8 cellular contexts compared by ENCODE assay signal in genomic region chr2:6352906-6353515, GRCh38.
DNase-seq lines count a peak whose midpoint lies in the region; ATAC-seq and TF ChIP-seq lines count a peak whose summit lies in the region.

No MANE protein-coding gene starts in this region.

- H3K36me3 ChIP-seq in BE2C (no peaks in the 10 kb centered on the region), right lobe of liver (no peaks in the 10 kb centered on the region), suprapubic skin (no peaks in the 10 kb centered on the region), vagina (no peaks in the 10 kb centered on the region)

- H3K27me3 ChIP-seq in BE2C (no peaks in the 10 kb centered on the region), right lobe of liver (no peaks in the 10 kb centered on the region), suprapubic skin (no peaks in the 10 kb centered on the region), vagina (no peaks in the 10 kb centered on the region)

- DNase-seq in BE2C, result peak; percentile 80
- DNase-seq in amygdala (lab: John Stamatoyannopoulos, UW), result peak in 33 of 56 donors; percentile 0 to 66 (median 10)
- DNase-seq in right lobe of liver, result peak; percentile 49 to 61 (median 58)
- no peak for DNase-seq in stimulated activated CD4-positive, alpha-beta T cell treated with anti-CD3 and anti-CD28 coated beads, Interleukin-2, amount 100 ng/mL, for 48 hours
- no peak for DNase-seq in suprapubic skin (ENCODE audit: low spot score in 2 of 2)
- no peak for DNase-seq in vagina (ENCODE audit: extremely low spot score in 2 of 2)

- no peak overlapping the region for H3K27ac ChIP-seq in right lobe of liver
- H3K27ac ChIP-seq in suprapubic skin, result no peak overlapping the region
- no peak overlapping the region for H3K27ac ChIP-seq in vagina

- no peak for TF ChIP-seq EP300 in suprapubic skin (IDR thresholded peaks at IDR 0.05)

- peaks cover 0 to 3% (median 2%) of the 10 kb centered on the region in 3 donors for H3K9me3 Mint-ChIP-seq in IgD-negative memory B cell

- ATAC-seq in right lobe of liver, result peak; percentile 77 to 86 (median 80)
- ATAC-seq in GM18909 (IDR thresholded peaks at IDR 0.05; ENCODE audit: poor library complexity, unreplicated experiment), result no peak

- TF ChIP-seq CTCF in BE2C (IDR thresholded peaks at IDR 0.05; ENCODE audit: low read depth, low read length), result peak; percentile 84
- TF ChIP-seq CTCF in right lobe of liver (IDR thresholded peaks at IDR 0.05), result peak; percentile 42 to 67 (median 50)
- peak in 1 of 2 donors; percentile 27 for TF ChIP-seq CTCF in suprapubic skin (IDR thresholded peaks at IDR 0.05)
- no peak for TF ChIP-seq CTCF in vagina (IDR thresholded peaks at IDR 0.05)

- H3K9me3 ChIP-seq in BE2C (no peaks in the 10 kb centered on the region), right lobe of liver (no peaks in the 10 kb centered on the region), suprapubic skin (no peaks in the 10 kb centered on the region), vagina (no peaks in the 10 kb centered on the region)

- H3K4me1 Mint-ChIP-seq in IgD-negative memory B cell, result peaks cover 13 to 24% (median 17%) of the 10 kb centered on the region in 3 donors

- TF ChIP-seq POLR2A in right lobe of liver (IDR thresholded peaks at IDR 0.05) (no peak), suprapubic skin (IDR thresholded peaks at IDR 0.05) (no peak), vagina (IDR thresholded peaks at IDR 0.05) (no peak)

- H3K36me3 Mint-ChIP-seq in IgD-negative memory B cell, result no peaks in the 10 kb centered on the region

- peak overlapping the region in 1 of 4 donors; percentile 15 for H3K4me3 Mint-ChIP-seq in IgD-negative memory B cell

- peak overlapping the region in 2 of 3 donors; percentile 8 to 80 for H3K27ac Mint-ChIP-seq in IgD-negative memory B cell

- intact Hi-C loops in right lobe of liver (cut with DNase I), result loop anchor here (10.0 kb wide), 1 partner anchor 422 kb away; no protein-coding TSS in a partner anchor
- intact Hi-C loops in vagina (cut with DNase I), result no loop called here

- 37% methylated on average over 8 of the region's 8 CpGs for WGBS in right lobe of liver (ENCODE audit: insufficient coverage, low coverage, low lambda C conversion rate, missing lambda C conversion rate)
- WGBS in suprapubic skin, result 55% methylated on average over 8 of the region's 8 CpGs

- H3K4me1 ChIP-seq in BE2C (no peaks in the 10 kb centered on the region), right lobe of liver (no peaks in the 10 kb centered on the region), suprapubic skin (no peaks in the 10 kb centered on the region), vagina (no peaks in the 10 kb centered on the region)

- H3K4me3 ChIP-seq in BE2C (ENCODE audit: low read depth, low read length), result no peak overlapping the region
- no peak overlapping the region for H3K4me3 ChIP-seq in right lobe of liver
- no peak overlapping the region for H3K4me3 ChIP-seq in suprapubic skin
- no peak overlapping the region for H3K4me3 ChIP-seq in vagina

- H3K27me3 Mint-ChIP-seq in IgD-negative memory B cell, result no peaks in the 10 kb centered on the region

Comparison
In these comparisons a context has a peak if more than half of its experiments do, and no peak if none do; other contexts are left out.
1. DNase-seq: peak in BE2C (single experiment), amygdala (33 of 56) and right lobe of liver (3 of 3); none in stimulated activated CD4-positive, alpha-beta T cell treated with anti-CD3 and anti-CD28 coated beads, Interleukin-2, amount 100 ng/mL, for 48 hours (0 of 2), suprapubic skin (0 of 2) and vagina (0 of 2).
2. CTCF ChIP-seq: peak in BE2C (single experiment) and right lobe of liver (4 of 4); none in vagina (0 of 3).